ENCODE assay signal across 34 cellular contexts in genomic region chr3:99559196-99559595, GRCh38.
"Had no signal": no experiment of that assay in that cellular context is flagged by ENCODE, and none has a peak within 500 bp of the region (broad histone marks: within the 10 kb centered on the region; RNA-seq: fewer than 3 reads in every experiment).

No MANE protein-coding gene starts in this region.

- ATAC-seq: activated CD8-positive, alpha-beta memory T cell treated with anti-CD3 and anti-CD28 coated beads, Interleukin-2, amount 10 ng/mL, durations not matched to agents 7 days and 5 days; PC-3; Right ventricle myocardium inferior had no signal

- H3K9me3 ChIP-seq: ascending aorta, Peyer's patch had no signal

- DNase-seq: activated CD4-positive, alpha-beta memory T cell treated with anti-CD3 and anti-CD28 coated beads, Interleukin-2, amount 10 ng/mL, durations not matched to agents 7 days and 5 days; activated CD4-positive, alpha-beta T cell treated with anti-CD3 and anti-CD28 coated beads for 1 hour; activated CD4-positive, alpha-beta T cell treated with anti-CD3 and anti-CD28 coated beads for 48 hours; activated CD4-positive, CD25-positive, alpha-beta regulatory T cell; activated CD8-positive, alpha-beta memory T cell treated with anti-CD3 and anti-CD28 coated beads for 24 hours; activated CD8-positive, alpha-beta memory T cell treated with anti-CD3 and anti-CD28 coated beads, Interleukin-2, amount 10 ng/mL, durations not matched to agents 7 days and 5 days; activated CD8-positive, alpha-beta memory T cell treated with anti-CD3 and anti-CD28 coated beads, Interleukin-2, amount 50 U/mL, for 48 hours; activated effector memory CD4-positive, alpha-beta T cell treated with Interleukin-2 at 50 U/mL for 16 hours; activated naive CD4-positive, alpha-beta T cell treated with anti-CD3 and anti-CD28 coated beads, Interleukin-2, amount 50 U/mL, for 16 hours; activated naive CD8-positive, alpha-beta T cell treated with anti-CD3 and anti-CD28 coated beads for 36 hours; activated T-cell treated with anti-CD3 and anti-CD28 coated beads, Interleukin-2, amount 50 U/mL, for 48 hours; amygdala; MM.1S; MV-4-11; NCI-H1092; NCI-H1436 treated with DMSO at 0.1 percent for 48 hours; NCI-H1694 treated with DMSO at 0.1 percent for 48 hours; NCI-H2029; NCI-H345; NCI-H524 treated with DMSO at 0.1 percent for 48 hours; NCI-H748 treated with DMSO at 0.1 percent for 48 hours; NK-92 treated with Interleukin-12 subunit alpha and Interleukin-12 subunit beta, amount 100 ng/mL, for 24 hours; PC-3; Peyer's patch; SIG-M5; SW 1271; T-helper 1 cell; T1000; WERI-Rb-1 had no signal

- H3K4me1 ChIP-seq: ascending aorta, Peyer's patch had no signal

- H3K9ac ChIP-seq: KMS-11 had no signal

- H3K27me3 ChIP-seq: ascending aorta, cardiac muscle cell, Peyer's patch had no signal

- H3K4me2 ChIP-seq: KMS-11 had no signal

- H3K4me3 ChIP-seq: ascending aorta, cardiac muscle cell, Peyer's patch had no signal

- H3K27ac ChIP-seq: ascending aorta, cardiac muscle cell, KMS-11, Peyer's patch, RWPE1, WERI-Rb-1 had no signal

- H3K36me3 ChIP-seq: ascending aorta, cardiac muscle cell, Peyer's patch, WERI-Rb-1 had no signal
